9 cellular contexts compared by ENCODE assay signal in genomic region chr1:6489383-6489765, GRCh38. TPM values are rescaled to one million over a fixed set of nuclear protein-coding genes. Genes with fewer than 3 reads are reported as not detected.
DNase-seq lines count a peak whose midpoint lies in the region; ATAC-seq and TF ChIP-seq lines count a peak whose summit lies in the region.
"Had no signal": no experiment of that assay in that cellular context is flagged by ENCODE, and none has a peak within 500 bp of the region (broad histone marks: within the 10 kb centered on the region; RNA-seq: fewer than 3 reads in every experiment).

No MANE protein-coding gene starts in this region.

- peaks cover 14% of the 10 kb centered on the region for H3K4me1 Mint-ChIP-seq in activated T-helper 17 cell treated with anti-CD3 and anti-CD28 coated beads, Interleukin-2, amount 50 U/mL, for 72 hours

- DNase-seq in DMS53 treated with DMSO at 0.1 percent for 48 hours (lab: John Stamatoyannopoulos, UW; ENCODE audit: unreplicated experiment) (no peak), UCSD-AML1 (lab: John Stamatoyannopoulos, UW; ENCODE audit: unreplicated experiment) (no peak), body of pancreas (no peak)

- WGBS in body of pancreas, 2 donors = 48% methylated on average over 9 of the region's 9 CpGs; no CpG with 5 or more reads in 1 of the 2 donors

- no peak for TF ChIP-seq POLR2A in body of pancreas (IDR thresholded peaks at IDR 0.05)

- peaks cover 27 to 73% (median 40%) of the 10 kb centered on the region in 11 experiments for H3K27me3 ChIP-seq in BLaER1 treated with 17β-estradiol and CSF1 and Interleukin-3, amounts not matched to agents 10 nM and 100 nM
- H3K27me3 ChIP-seq in HUES6 (ENCODE audit: control insufficient read depth, insufficient read depth, low read length) (peaks cover 12% of the 10 kb centered on the region; the same call in 1 of the 2 replicates), mucosa of rectum (ENCODE audit: control insufficient read depth in 2 of 2, insufficient read depth in 2 of 2, low read length in 2 of 2) (peaks cover 3 to 7% of the 10 kb centered on the region in 2 donors), body of pancreas (peaks cover 0 to 17% of the 10 kb centered on the region in 2 donors)

- ATAC-seq in activated T-helper 17 cell treated with anti-CD3 and anti-CD28 coated beads, Interleukin-2, amount 50 U/mL, for 72 hours (replicated peaks) = no peak
- no peak for ATAC-seq in GM18519 (IDR thresholded peaks at IDR 0.05; ENCODE audit: low FRiP score, unreplicated experiment)
- ATAC-seq in body of pancreas = no peak

- no peaks in the 10 kb centered on the region for H3K9me3 Mint-ChIP-seq in activated T-helper 17 cell treated with anti-CD3 and anti-CD28 coated beads, Interleukin-2, amount 50 U/mL, for 72 hours
- H3K9me3 Mint-ChIP-seq: activated B cell treated with CpG ODN at 0.5 μM for 24 hours had no signal

- H3K4me2 ChIP-seq in BLaER1 treated with 17β-estradiol and CSF1 and Interleukin-3, amounts not matched to agents 10 nM and 100 nM = peak overlapping the region in 10 of 11 experiments; percentile 93 to 100 (median 98); a peak in 20 of 22 replicates

- H3K9me3 ChIP-seq in BLaER1 treated with 17β-estradiol and CSF1 and Interleukin-3, amounts not matched to agents 10 nM and 100 nM (replicated peaks in 1 of 11) = no peaks in the 10 kb centered on the region
- H3K9me3 ChIP-seq in HUES6 (ENCODE audit: control insufficient read depth, insufficient read depth, low read depth, low read length) (no peaks in the 10 kb centered on the region), mucosa of rectum (ENCODE audit: control insufficient read depth in 2 of 2, low read length in 2 of 2) (no peaks in the 10 kb centered on the region), body of pancreas (no peaks in the 10 kb centered on the region)

- no peaks in the 10 kb centered on the region for H3K36me3 Mint-ChIP-seq in activated T-helper 17 cell treated with anti-CD3 and anti-CD28 coated beads, Interleukin-2, amount 50 U/mL, for 72 hours (ENCODE audit: low read depth)

- peaks cover 32 to 65% (median 60%) of the 10 kb centered on the region in 10 experiments for H3K4me1 ChIP-seq in BLaER1 treated with 17β-estradiol and CSF1 and Interleukin-3, amounts not matched to agents 10 nM and 100 nM
- H3K4me1 ChIP-seq in HUES6 (ENCODE audit: control insufficient read depth, insufficient read depth, low read length) = peaks cover 39% of the 10 kb centered on the region
- peaks cover 21 to 28% of the 10 kb centered on the region in 2 donors for H3K4me1 ChIP-seq in mucosa of rectum (ENCODE audit: control insufficient read depth in 2 of 2, insufficient read depth in 2 of 2, low read length in 2 of 2)
- H3K4me1 ChIP-seq in body of pancreas = peaks cover 43% of the 10 kb centered on the region

- peak overlapping the region; percentile 72 for H3K4me3 Mint-ChIP-seq in activated T-helper 17 cell treated with anti-CD3 and anti-CD28 coated beads, Interleukin-2, amount 50 U/mL, for 72 hours

- H3K27me3 Mint-ChIP-seq in activated T-helper 17 cell treated with anti-CD3 and anti-CD28 coated beads, Interleukin-2, amount 50 U/mL, for 72 hours = peaks cover 8% of the 10 kb centered on the region

- H3K27ac Mint-ChIP-seq in activated T-helper 17 cell treated with anti-CD3 and anti-CD28 coated beads, Interleukin-2, amount 50 U/mL, for 72 hours = no peak overlapping the region
- H3K27ac Mint-ChIP-seq: activated B cell treated with CpG ODN at 0.5 μM for 24 hours had no signal

- H4K20me1 ChIP-seq in BLaER1 treated with 17β-estradiol and CSF1 and Interleukin-3, amounts not matched to agents 10 nM and 100 nM = peaks cover 0 to 74% (median 17%) of the 10 kb centered on the region in 11 experiments; a peak in 14 of 22 replicates

- H3K27ac ChIP-seq in BLaER1 treated with 17β-estradiol and CSF1 and Interleukin-3, amounts not matched to agents 10 nM and 100 nM = no peak overlapping the region
- H3K27ac ChIP-seq in HUES6 (ENCODE audit: low read depth, low read length) (no peak overlapping the region), mucosa of rectum (ENCODE audit: low read depth in 2 of 2, low read length in 2 of 2) (peak overlapping the region; percentile 54 to 57), body of pancreas (no peak overlapping the region)

- no peak for TF ChIP-seq CTCF in body of pancreas (IDR thresholded peaks at IDR 0.05)

- no peak overlapping the region for H3K4me3 ChIP-seq in BLaER1 treated with 17β-estradiol and CSF1 and Interleukin-3, amounts not matched to agents 10 nM and 100 nM
- peak overlapping the region; percentile 85; the same call in 1 of the 2 replicates for H3K4me3 ChIP-seq in HUES6 (ENCODE audit: low read depth, low read length)
- H3K4me3 ChIP-seq in mucosa of rectum (ENCODE audit: low read length in 2 of 2) = peak overlapping the region in 1 of 2 donors; percentile 79
- no peak overlapping the region for H3K4me3 ChIP-seq in body of pancreas

- no peaks in the 10 kb centered on the region for H3K36me3 ChIP-seq in BLaER1 treated with 17β-estradiol and CSF1 and Interleukin-3, amounts not matched to agents 10 nM and 100 nM
- H3K36me3 ChIP-seq in HUES6 (ENCODE audit: control insufficient read depth, insufficient read depth, low read length) = no peaks in the 10 kb centered on the region
- no peaks in the 10 kb centered on the region for H3K36me3 ChIP-seq in mucosa of rectum (ENCODE audit: control insufficient read depth in 2 of 2, insufficient read depth in 2 of 2, low read length in 2 of 2)
- H3K36me3 ChIP-seq in body of pancreas (replicated peaks in 1 of 2; ENCODE audit: insufficient read depth in 1 of 2, low read depth in 2 of 2) = no peaks in the 10 kb centered on the region

- 0 out of 22 replicates have a peak overlapping the region, but pooled peaks of 1 of the 11 experiments have one; percentile 18 for H3K9ac ChIP-seq in BLaER1 treated with 17β-estradiol and CSF1 and Interleukin-3, amounts not matched to agents 10 nM and 100 nM
- H3K9ac ChIP-seq in HUES6 (ENCODE audit: low read length) (no peak overlapping the region), mucosa of rectum (ENCODE audit: low read depth in 1 of 2, low read length in 2 of 2) (peak overlapping the region in 1 of 2 donors; percentile 76)

- intact Hi-C loops in body of pancreas (cut with DNase I) = loop anchor here (10.0 kb wide), 1 partner anchor 155 kb away; no protein-coding TSS in a partner anchor

RNA-seq across cellular contexts. Expression of gene PLEKHG5, which starts 2.1 kb away (rescaled TPM):
- 1 to 10 TPM; 3.2 to 3.8 TPM for total RNA-seq in activated T-helper 17 cell treated with anti-CD3 and anti-CD28 coated beads, Interleukin-2, amount 50 U/mL, for 72 hours
- total RNA-seq in body of pancreas = 1 to 10 TPM; 5.2 to 8.6 TPM

RNA-seq across cellular contexts. Expression of gene TNFRSF25, which starts 23.4 kb away (rescaled TPM):
- 100 to 1,000 TPM; 132 to 199 TPM for total RNA-seq in activated T-helper 17 cell treated with anti-CD3 and anti-CD28 coated beads, Interleukin-2, amount 50 U/mL, for 72 hours
- 10 to 100 TPM in 1 of 2 donors, 1 to 10 TPM in 1; 4.2 to 23.1 TPM for total RNA-seq in body of pancreas

Comparison
In these comparisons a context has a peak if more than half of its experiments do, and no peak if none do; other contexts are left out.
1. H3K27ac ChIP-seq: peak in mucosa of rectum (2 of 2); none in BLaER1 treated with 17β-estradiol and CSF1 and Interleukin-3, amounts not matched to agents 10 nM and 100 nM (0 of 11), HUES6 (single experiment) and body of pancreas (0 of 4).
2. RNA of gene TNFRSF25, which starts 23.4 kb away (total RNA-seq): 132 to 199 TPM in activated T-helper 17 cell treated with anti-CD3 and anti-CD28 coated beads, Interleukin-2, amount 50 U/mL, for 72 hours; 4.2 to 23.1 TPM in body of pancreas; every median in the first group is over 4 times any median in the second.